1 cellular context compared by ENCODE assay signal in the genomic region with DNA sequence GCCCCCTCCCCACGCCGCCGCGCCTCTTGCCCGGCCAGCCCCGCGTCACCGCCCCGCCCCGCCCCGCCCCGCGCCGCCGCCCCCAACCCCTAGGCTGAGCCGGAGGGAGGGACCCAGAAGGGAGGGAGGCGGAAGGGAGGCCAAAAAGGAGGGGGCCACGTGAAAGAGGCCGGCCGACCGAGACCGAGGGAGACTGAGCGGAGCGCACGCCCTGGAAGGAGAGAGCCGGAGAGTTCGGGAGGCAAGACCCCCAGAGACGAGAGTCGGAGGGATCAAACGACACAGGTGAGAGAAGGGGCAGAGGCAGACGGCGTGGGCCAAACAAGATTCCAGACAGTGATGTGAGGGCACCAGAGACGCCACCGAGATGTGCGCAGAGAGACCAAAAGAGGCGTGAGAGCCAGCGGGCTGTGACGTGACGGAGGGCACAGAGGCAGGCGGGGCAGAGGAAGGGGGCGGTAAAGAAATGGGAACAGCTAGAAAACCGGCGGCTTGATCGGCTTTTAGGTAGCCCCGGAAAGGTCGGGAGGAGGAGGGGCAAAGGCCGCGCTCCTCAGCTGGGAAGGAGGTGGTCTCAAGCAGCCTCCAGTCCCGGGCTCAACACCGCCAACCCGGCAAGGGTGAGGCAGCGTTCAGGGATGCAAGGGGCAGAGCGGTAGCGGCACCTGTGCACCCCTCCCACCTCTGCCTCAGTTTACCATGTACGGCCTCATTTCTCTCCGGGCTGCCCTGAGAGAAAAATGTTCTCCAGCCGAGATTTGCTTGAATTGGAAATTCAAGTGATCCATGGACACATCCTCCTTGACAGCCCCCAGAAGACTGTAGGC.
TF ChIP-seq lines count a peak whose summit lies in the region.

No MANE protein-coding gene starts in this region.

TF ChIP-seq in HepG2, 621 proteins besides CTCF, POLR2A, EP300 and RAD21 (continued from another document):
- TF ChIP-seq PHF21A (CRISPR knock-in tag; IDR thresholded peaks at IDR 0.05) = no peak
- TF ChIP-seq, protein P1, sequence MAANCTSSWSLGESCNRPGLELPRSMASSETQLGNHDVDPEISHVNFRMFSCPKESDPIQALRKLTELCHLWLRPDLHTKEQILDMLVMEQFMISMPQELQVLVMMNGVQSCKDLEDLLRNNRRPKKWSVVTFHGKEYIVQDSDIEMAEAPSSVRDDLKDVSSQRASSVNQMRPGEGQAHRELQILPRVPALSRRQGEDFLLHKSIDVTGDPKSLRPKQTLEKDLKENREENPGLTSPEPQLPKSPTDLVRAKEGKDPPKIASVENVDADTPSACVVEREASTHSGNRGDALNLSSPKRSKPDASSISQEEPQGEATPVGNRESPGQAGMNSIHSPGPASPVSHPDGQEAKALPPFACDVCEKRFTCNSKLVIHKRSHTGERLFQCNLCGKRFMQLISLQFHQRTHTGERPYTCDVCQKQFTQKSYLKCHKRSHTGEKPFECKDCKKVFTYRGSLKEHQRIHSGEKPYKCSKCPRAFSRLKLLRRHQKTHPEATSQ (CRISPR knock-in tag; IDR thresholded peaks at IDR 0.05; ENCODE audit: borderline replicate concordance) = no peak
- no peak for TF ChIP-seq ZSCAN9 (CRISPR knock-in tag; IDR thresholded peaks at IDR 0.05; ENCODE audit: borderline replicate concordance)
- TF ChIP-seq, protein P2, sequence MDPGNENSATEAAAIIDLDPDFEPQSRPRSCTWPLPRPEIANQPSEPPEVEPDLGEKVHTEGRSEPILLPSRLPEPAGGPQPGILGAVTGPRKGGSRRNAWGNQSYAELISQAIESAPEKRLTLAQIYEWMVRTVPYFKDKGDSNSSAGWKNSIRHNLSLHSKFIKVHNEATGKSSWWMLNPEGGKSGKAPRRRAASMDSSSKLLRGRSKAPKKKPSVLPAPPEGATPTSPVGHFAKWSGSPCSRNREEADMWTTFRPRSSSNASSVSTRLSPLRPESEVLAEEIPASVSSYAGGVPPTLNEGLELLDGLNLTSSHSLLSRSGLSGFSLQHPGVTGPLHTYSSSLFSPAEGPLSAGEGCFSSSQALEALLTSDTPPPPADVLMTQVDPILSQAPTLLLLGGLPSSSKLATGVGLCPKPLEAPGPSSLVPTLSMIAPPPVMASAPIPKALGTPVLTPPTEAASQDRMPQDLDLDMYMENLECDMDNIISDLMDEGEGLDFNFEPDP (CRISPR knock-in tag; conservative IDR thresholded peaks at IDR 0.05) = no peak
- no peak for TF ChIP-seq ZNF558 (CRISPR knock-in tag; IDR thresholded peaks at IDR 0.05; ENCODE audit: borderline replicate concordance)
- no peak for TF ChIP-seq ZNF446 (CRISPR knock-in tag; IDR thresholded peaks at IDR 0.05)
- TF ChIP-seq TOPORS (CRISPR knock-in tag; IDR thresholded peaks at IDR 0.05) = no peak
- TF ChIP-seq, protein P3, sequence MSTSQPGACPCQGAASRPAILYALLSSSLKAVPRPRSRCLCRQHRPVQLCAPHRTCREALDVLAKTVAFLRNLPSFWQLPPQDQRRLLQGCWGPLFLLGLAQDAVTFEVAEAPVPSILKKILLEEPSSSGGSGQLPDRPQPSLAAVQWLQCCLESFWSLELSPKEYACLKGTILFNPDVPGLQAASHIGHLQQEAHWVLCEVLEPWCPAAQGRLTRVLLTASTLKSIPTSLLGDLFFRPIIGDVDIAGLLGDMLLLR (CRISPR knock-in tag; IDR thresholded peaks at IDR 0.05) = no peak
- TF ChIP-seq, protein P4, sequence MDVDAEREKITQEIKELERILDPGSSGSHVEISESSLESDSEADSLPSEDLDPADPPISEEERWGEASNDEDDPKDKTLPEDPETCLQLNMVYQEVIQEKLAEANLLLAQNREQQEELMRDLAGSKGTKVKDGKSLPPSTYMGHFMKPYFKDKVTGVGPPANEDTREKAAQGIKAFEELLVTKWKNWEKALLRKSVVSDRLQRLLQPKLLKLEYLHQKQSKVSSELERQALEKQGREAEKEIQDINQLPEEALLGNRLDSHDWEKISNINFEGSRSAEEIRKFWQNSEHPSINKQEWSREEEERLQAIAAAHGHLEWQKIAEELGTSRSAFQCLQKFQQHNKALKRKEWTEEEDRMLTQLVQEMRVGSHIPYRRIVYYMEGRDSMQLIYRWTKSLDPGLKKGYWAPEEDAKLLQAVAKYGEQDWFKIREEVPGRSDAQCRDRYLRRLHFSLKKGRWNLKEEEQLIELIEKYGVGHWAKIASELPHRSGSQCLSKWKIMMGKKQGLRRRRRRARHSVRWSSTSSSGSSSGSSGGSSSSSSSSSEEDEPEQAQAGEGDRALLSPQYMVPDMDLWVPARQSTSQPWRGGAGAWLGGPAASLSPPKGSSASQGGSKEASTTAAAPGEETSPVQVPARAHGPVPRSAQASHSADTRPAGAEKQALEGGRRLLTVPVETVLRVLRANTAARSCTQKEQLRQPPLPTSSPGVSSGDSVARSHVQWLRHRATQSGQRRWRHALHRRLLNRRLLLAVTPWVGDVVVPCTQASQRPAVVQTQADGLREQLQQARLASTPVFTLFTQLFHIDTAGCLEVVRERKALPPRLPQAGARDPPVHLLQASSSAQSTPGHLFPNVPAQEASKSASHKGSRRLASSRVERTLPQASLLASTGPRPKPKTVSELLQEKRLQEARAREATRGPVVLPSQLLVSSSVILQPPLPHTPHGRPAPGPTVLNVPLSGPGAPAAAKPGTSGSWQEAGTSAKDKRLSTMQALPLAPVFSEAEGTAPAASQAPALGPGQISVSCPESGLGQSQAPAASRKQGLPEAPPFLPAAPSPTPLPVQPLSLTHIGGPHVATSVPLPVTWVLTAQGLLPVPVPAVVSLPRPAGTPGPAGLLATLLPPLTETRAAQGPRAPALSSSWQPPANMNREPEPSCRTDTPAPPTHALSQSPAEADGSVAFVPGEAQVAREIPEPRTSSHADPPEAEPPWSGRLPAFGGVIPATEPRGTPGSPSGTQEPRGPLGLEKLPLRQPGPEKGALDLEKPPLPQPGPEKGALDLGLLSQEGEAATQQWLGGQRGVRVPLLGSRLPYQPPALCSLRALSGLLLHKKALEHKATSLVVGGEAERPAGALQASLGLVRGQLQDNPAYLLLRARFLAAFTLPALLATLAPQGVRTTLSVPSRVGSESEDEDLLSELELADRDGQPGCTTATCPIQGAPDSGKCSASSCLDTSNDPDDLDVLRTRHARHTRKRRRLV (CRISPR knock-in tag; IDR thresholded peaks at IDR 0.05) = no peak
- TF ChIP-seq, protein P5, sequence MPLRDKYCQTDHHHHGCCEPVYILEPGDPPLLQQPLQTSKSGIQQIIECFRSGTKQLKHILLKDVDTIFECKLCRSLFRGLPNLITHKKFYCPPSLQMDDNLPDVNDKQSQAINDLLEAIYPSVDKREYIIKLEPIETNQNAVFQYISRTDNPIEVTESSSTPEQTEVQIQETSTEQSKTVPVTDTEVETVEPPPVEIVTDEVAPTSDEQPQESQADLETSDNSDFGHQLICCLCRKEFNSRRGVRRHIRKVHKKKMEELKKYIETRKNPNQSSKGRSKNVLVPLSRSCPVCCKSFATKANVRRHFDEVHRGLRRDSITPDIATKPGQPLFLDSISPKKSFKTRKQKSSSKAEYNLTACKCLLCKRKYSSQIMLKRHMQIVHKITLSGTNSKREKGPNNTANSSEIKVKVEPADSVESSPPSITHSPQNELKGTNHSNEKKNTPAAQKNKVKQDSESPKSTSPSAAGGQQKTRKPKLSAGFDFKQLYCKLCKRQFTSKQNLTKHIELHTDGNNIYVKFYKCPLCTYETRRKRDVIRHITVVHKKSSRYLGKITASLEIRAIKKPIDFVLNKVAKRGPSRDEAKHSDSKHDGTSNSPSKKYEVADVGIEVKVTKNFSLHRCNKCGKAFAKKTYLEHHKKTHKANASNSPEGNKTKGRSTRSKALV (CRISPR knock-in tag; IDR thresholded peaks at IDR 0.05) = no peak
TF ChIP-seq in HepG2: peak in this region for 0.
